8 cellular contexts compared by ENCODE assay signal in genomic region chr14:52791204-52792096, GRCh38. TPM values are rescaled to one million over a fixed set of nuclear protein-coding genes. Genes with fewer than 3 reads are reported as not detected.
DNase-seq lines count a peak whose midpoint lies in the region; ATAC-seq and TF ChIP-seq lines count a peak whose summit lies in the region.

GNPNAT1 (minus strand) TSS chr14:52791607; CDS start chr14:52784650, 6,957 bp downstream.

- H3K4me1 ChIP-seq in thoracic aorta (ENCODE audit: control insufficient read depth in 1 of 2, low read depth in 2 of 2) = peaks cover 5 to 35% of the 10 kb centered on the region in 2 donors

- H3K79me2 ChIP-seq in SU-DHL-6 (ENCODE audit: insufficient read depth, low read length) = peaks cover 15% of the 10 kb centered on the region; the same call in 1 of the 2 replicates

- DNase-seq in NCI-H1105 treated with DMSO at 0.1 percent for 48 hours (lab: John Stamatoyannopoulos, UW) (peak; percentile 72), head of caudate nucleus (peak; percentile 60 to 92 (median 82)), osteocyte (ENCODE audit: extremely low spot score, unreplicated experiment) (peak; percentile 96), thoracic aorta (ENCODE audit: low spot score) (peak; percentile 80)
- peak; percentile 92 for DNase-seq in activated naive CD8-positive, alpha-beta T cell treated with anti-CD3 and anti-CD28 coated beads, Interleukin-2, amount 10 ng/mL, durations not matched to agents 7 days and 5 days

- POLR2A ChIA-PET in activated naive CD8-positive, alpha-beta T cell treated with anti-CD3 and anti-CD28 coated beads, Interleukin-2, amount 10 ng/mL, durations not matched to agents 7 days and 5 days (lab: Charles Lee) = interaction anchor here (1.1 to 1.5 kb wide), 2 partner anchors 239 to 240 kb away, joined by 3 read pairs; partner anchors contain the start of genes GPR137C and TXNDC16

- H3F3A ChIP-seq in SU-DHL-6 (ENCODE audit: insufficient read depth) = peaks cover 18% of the 10 kb centered on the region

- peak within 1 kb of the TSS; percentile 74 for H3K4me2 ChIP-seq in SU-DHL-6 (ENCODE audit: low read depth, low read length, poor library complexity, severe bottlenecking)

- H3K27ac ChIP-seq in SU-DHL-6 (ENCODE audit: low read depth, low read length) (0 out of 2 replicates have a peak within 1 kb of the TSS, but pooled peaks have one; percentile 12), thoracic aorta (peak within 1 kb of the TSS; percentile 91)

- no peaks in the 10 kb centered on the region for H3K27me3 Mint-ChIP-seq in activated naive CD8-positive, alpha-beta T cell treated with anti-CD3 and anti-CD28 coated beads, Interleukin-2, amount 10 ng/mL, durations not matched to agents 7 days and 5 days
- H3K27me3 Mint-ChIP-seq in osteocyte (ENCODE audit: unreplicated experiment) = no peaks in the 10 kb centered on the region

- no peaks in the 10 kb centered on the region for H3K27me3 ChIP-seq in SU-DHL-6 (ENCODE audit: low read length)
- no peaks in the 10 kb centered on the region for H3K27me3 ChIP-seq in thoracic aorta (replicated peaks; ENCODE audit: insufficient read depth)

- no peaks in the 10 kb centered on the region for H4K20me1 ChIP-seq in SU-DHL-6 (ENCODE audit: low read depth, low read length)

- peak within 1 kb of the TSS; percentile 87 for H3K4me3 Mint-ChIP-seq in activated naive CD8-positive, alpha-beta T cell treated with anti-CD3 and anti-CD28 coated beads, Interleukin-2, amount 10 ng/mL, durations not matched to agents 7 days and 5 days
- peak within 1 kb of the TSS; percentile 95 for H3K4me3 Mint-ChIP-seq in osteocyte (ENCODE audit: unreplicated experiment)

- peak within 1 kb of the TSS; percentile 91 for H2AFZ ChIP-seq in SU-DHL-6 (ENCODE audit: low read depth, low read length, severe bottlenecking)

- H3K4me3 ChIP-seq in SU-DHL-6 (ENCODE audit: insufficient read depth, low read length, poor library complexity, severe bottlenecking) = peak within 1 kb of the TSS; percentile 74
- H3K4me3 ChIP-seq in thoracic aorta = peak within 1 kb of the TSS; percentile 85

- peak within 1 kb of the TSS; percentile 82 for H3K27ac Mint-ChIP-seq in activated naive CD8-positive, alpha-beta T cell treated with anti-CD3 and anti-CD28 coated beads, Interleukin-2, amount 10 ng/mL, durations not matched to agents 7 days and 5 days
- H3K27ac Mint-ChIP-seq in osteocyte (ENCODE audit: unreplicated experiment) = peak within 1 kb of the TSS; percentile 99

- H3K4me1 Mint-ChIP-seq in activated naive CD8-positive, alpha-beta T cell treated with anti-CD3 and anti-CD28 coated beads, Interleukin-2, amount 10 ng/mL, durations not matched to agents 7 days and 5 days = peaks cover 24% of the 10 kb centered on the region
- H3K4me1 Mint-ChIP-seq in osteocyte (ENCODE audit: unreplicated experiment) = peaks cover 46% of the 10 kb centered on the region

- H3K9me3 ChIP-seq in SU-DHL-6 (ENCODE audit: insufficient read depth, low read length) = no peaks in the 10 kb centered on the region
- H3K9me3 ChIP-seq in thoracic aorta = no peaks in the 10 kb centered on the region

- TF ChIP-seq CTCF in SU-DHL-6 (IDR thresholded peaks at IDR 0.05; ENCODE audit: insufficient read depth, low read length, poor library complexity, severe bottlenecking) (no peak), osteocyte (IDR thresholded peaks at IDR 0.05) (no peak), thoracic aorta (IDR thresholded peaks at IDR 0.05) (no peak)

- H3K9me2 ChIP-seq in SU-DHL-6 (replicated peaks; ENCODE audit: insufficient read depth, low read length) = no peaks in the 10 kb centered on the region

- intact Hi-C loops in head of caudate nucleus (cut with DNase I) = loop anchor here (10.0 kb wide), 1 partner anchor 87 kb away; the partner anchor contains the start of gene PSMC6

- H3K9me3 Mint-ChIP-seq in activated naive CD8-positive, alpha-beta T cell treated with anti-CD3 and anti-CD28 coated beads, Interleukin-2, amount 10 ng/mL, durations not matched to agents 7 days and 5 days = peaks cover under 1% of the 10 kb centered on the region
- no peaks in the 10 kb centered on the region for H3K9me3 Mint-ChIP-seq in osteocyte (ENCODE audit: unreplicated experiment)

- peak; percentile 70 for TF ChIP-seq POLR2A in GM10847 (IDR thresholded peaks at IDR 0.05; ENCODE audit: extremely low read depth, insufficient read length)

- H3K36me3 ChIP-seq in SU-DHL-6 (ENCODE audit: low read length) = no peaks in the 10 kb centered on the region
- no peaks in the 10 kb centered on the region for H3K36me3 ChIP-seq in thoracic aorta

- ATAC-seq in HG02642 (IDR thresholded peaks at IDR 0.05; ENCODE audit: poor library complexity, unreplicated experiment) = peak; percentile 95
- ATAC-seq in activated naive CD8-positive, alpha-beta T cell treated with anti-CD3 and anti-CD28 coated beads, Interleukin-2, amount 10 ng/mL, durations not matched to agents 7 days and 5 days (ENCODE audit: low read depth) = peak; percentile 99
- ATAC-seq in thoracic aorta (ENCODE audit: insufficient number of reproducible peaks, low FRiP score, low read depth) = peak; percentile 79

- peak within 1 kb of the TSS; percentile 78 for H3K9ac ChIP-seq in SU-DHL-6 (ENCODE audit: low read length)

- H3K36me3 Mint-ChIP-seq in activated naive CD8-positive, alpha-beta T cell treated with anti-CD3 and anti-CD28 coated beads, Interleukin-2, amount 10 ng/mL, durations not matched to agents 7 days and 5 days = peaks cover 3% of the 10 kb centered on the region
- peaks cover under 1% of the 10 kb centered on the region for H3K36me3 Mint-ChIP-seq in osteocyte (ENCODE audit: unreplicated experiment)

RNA-seq across cellular contexts. Expression of gene GNPNAT1, which starts in this region (rescaled TPM):
- 10 to 100 TPM in 1 of 2 experiments, 1 to 10 TPM in 1; 9.7 to 12.3 TPM for total RNA-seq in activated naive CD8-positive, alpha-beta T cell treated with anti-CD3 and anti-CD28 coated beads, Interleukin-2, amount 10 ng/mL, durations not matched to agents 7 days and 5 days
- 26.7 and 30.2 TPM in 2 replicates for total RNA-seq in osteocyte
- 10 to 100 TPM; 15.8 to 78.2 TPM for total RNA-seq in thoracic aorta

Comparison
In these comparisons a context has a peak if more than half of its experiments do, and no peak if none do; other contexts are left out.
1. Peak in every context shown above with its lines: DNase-seq, ATAC-seq, H3K4me3 ChIP-seq and H3K27ac ChIP-seq.